13 cellular contexts compared by ENCODE assay signal in genomic region chr14:73248294-73248868, GRCh38. TPM values are rescaled to one million over a fixed set of nuclear protein-coding genes. Genes with fewer than 3 reads are reported as not detected.
DNase-seq lines count a peak whose midpoint lies in the region; ATAC-seq, FAIRE-seq and TF ChIP-seq lines count a peak whose summit lies in the region.
"Had no signal": no experiment of that assay in that cellular context is flagged by ENCODE, and none has a peak within 500 bp of the region (broad histone marks: within the 10 kb centered on the region; RNA-seq: fewer than 3 reads in every experiment).

No MANE protein-coding gene starts in this region.

- H3K27me3 ChIP-seq in kidney epithelial cell (ENCODE audit: control insufficient read depth, insufficient read depth, low read length), result no peaks in the 10 kb centered on the region
- no peaks in the 10 kb centered on the region for H3K27me3 ChIP-seq in body of pancreas

- TF ChIP-seq CTCF in HFFc6 (IDR thresholded peaks at IDR 0.05), result no peak
- no peak for TF ChIP-seq CTCF in kidney epithelial cell (IDR thresholded peaks at IDR 0.05; ENCODE audit: insufficient read depth, low read length, poor library complexity, severe bottlenecking)
- no peak for TF ChIP-seq CTCF in GM13976 (IDR thresholded peaks at IDR 0.05; ENCODE audit: borderline replicate concordance, control extremely low read depth, extremely low read depth, insufficient read depth, missing control alignments)
- no peak for TF ChIP-seq CTCF in body of pancreas (IDR thresholded peaks at IDR 0.05)

- H3K36me3 Mint-ChIP-seq in HFFc6 (ENCODE audit: low read depth), result no peaks in the 10 kb centered on the region
- H3K36me3 Mint-ChIP-seq: brain had no signal

- 56 to 58% methylated on average over 6 of the region's 6 CpGs for WGBS in body of pancreas, 2 donors

- H3K9me3 ChIP-seq in body of pancreas, result no peaks in the 10 kb centered on the region

- TF ChIP-seq POLR2A in GM12892 (IDR thresholded peaks at IDR 0.05; ENCODE audit: low read depth, low read length) (no peak), body of pancreas (IDR thresholded peaks at IDR 0.05) (no peak)

- H3K9me3 Mint-ChIP-seq in HFFc6, result no peaks in the 10 kb centered on the region
- H3K9me3 Mint-ChIP-seq: brain; stimulated activated naive CD8-positive, alpha-beta T cell treated with anti-CD3 and anti-CD28 coated beads, Interleukin-15, Interleukin-2, amounts not matched to agents 100 ng/mL and 50 ng/mL, for 24 hours had no signal

- DNase-seq in GM12892 (ENCODE audit: insufficient read length) (no peak), HFFc6 (peak; percentile 25), OCI-M1 (lab: John Stamatoyannopoulos, UW) (peak; percentile 15), kidney epithelial cell (ENCODE audit: low read depth) (peak; percentile 64), D341Med (ENCODE audit: low spot score) (no peak), GOT3 (lab: John Stamatoyannopoulos, UW) (no peak), GM13976 (ENCODE audit: low spot score) (no peak), body of pancreas (no peak)
- DNase-seq: NCI-H187, SHP77, small intestine had no signal

- peak; percentile 96 for FAIRE-seq in GM12892 (lab: Jason Lieb, UNC)
- FAIRE-seq: small intestine had no signal

- peaks cover 9% of the 10 kb centered on the region for H3K27me3 Mint-ChIP-seq in HFFc6 (ENCODE audit: insufficient read depth)

- intact Hi-C loops in body of pancreas (cut with DNase I), result no loop called here

- H3K4me3 Mint-ChIP-seq in HFFc6, result no peak overlapping the region
- H3K4me3 Mint-ChIP-seq: stimulated activated naive CD8-positive, alpha-beta T cell treated with anti-CD3 and anti-CD28 coated beads, Interleukin-15, Interleukin-2, amounts not matched to agents 100 ng/mL and 50 ng/mL, for 24 hours had no signal

- no peak for ATAC-seq in body of pancreas

- H3K36me3 ChIP-seq in kidney epithelial cell (ENCODE audit: control insufficient read depth, insufficient read depth, low read length) (no peaks in the 10 kb centered on the region), body of pancreas (replicated peaks in 1 of 2; ENCODE audit: insufficient read depth in 1 of 2, low read depth in 2 of 2) (no peaks in the 10 kb centered on the region)

- H3K4me3 ChIP-seq in kidney epithelial cell (ENCODE audit: low read depth, low read length), result no peak overlapping the region
- H3K4me3 ChIP-seq in body of pancreas, result no peak overlapping the region

- peak overlapping the region; percentile 27; the same call in 1 of the 2 replicates for H3K27ac Mint-ChIP-seq in HFFc6
- H3K27ac Mint-ChIP-seq: brain; stimulated activated naive CD8-positive, alpha-beta T cell treated with anti-CD3 and anti-CD28 coated beads, Interleukin-15, Interleukin-2, amounts not matched to agents 100 ng/mL and 50 ng/mL, for 24 hours had no signal

- H3K4me1 ChIP-seq in body of pancreas, result peaks cover 9% of the 10 kb centered on the region

- in situ Hi-C loops in GM13976 (cut with MboI; ENCODE audit: low sequenced_read_pairs, unreplicated experiment), result no loop called here

- no peak overlapping the region for H3K27ac ChIP-seq in body of pancreas

- H3K4me1 Mint-ChIP-seq in HFFc6 (ENCODE audit: low read depth), result peaks cover 32% of the 10 kb centered on the region
- H3K4me1 Mint-ChIP-seq: brain had no signal

RNA-seq across cellular contexts. Expression of gene PAPLN, which starts 11.1 kb away (rescaled TPM):
- 9.8 TPM for polyA plus RNA-seq in GM12892 (2012; ENCODE audit: missing spikeins)
- total RNA-seq in HFFc6 (2021; fragmentation: NEBNext Ultra II Directional; extraction: Animal tissue kit (Norgen Biotek cat#: 25700)), result 1 to 10 TPM; 1.5 to 3.0 (median 2.3) TPM
- total RNA-seq in kidney epithelial cell, result 23.3 and 31.9 TPM in 2 replicates
- 10 to 100 TPM in 1 of 2 donors, 1 to 10 TPM in 1; 9.6 to 13.5 TPM for total RNA-seq in body of pancreas

Comparison
In these comparisons a context has a peak if more than half of its experiments do, and no peak if none do; other contexts are left out.
1. DNase-seq: peak in HFFc6 (single experiment), OCI-M1 (single experiment) and kidney epithelial cell (single experiment); none in GM12892 (single experiment), D341Med (single experiment), GOT3 (single experiment), GM13976 (single experiment) and body of pancreas (0 of 4).